In genomic region chr17:75875940-75876189, GRCh38 we compare ENCODE assay signal across 9 cellular contexts. TPM values are rescaled to one million over a fixed set of nuclear protein-coding genes. Genes with fewer than 3 reads are reported as not detected.
DNase-seq lines count a peak whose midpoint lies in the region; ATAC-seq and TF ChIP-seq lines count a peak whose summit lies in the region.
"Had no signal": no experiment of that assay in that cellular context is flagged by ENCODE, and none has a peak within 500 bp of the region (broad histone marks: within the 10 kb centered on the region; RNA-seq: fewer than 3 reads in every experiment).

No MANE protein-coding gene starts in this region.

- H3K27ac ChIP-seq in ACC112 (ENCODE audit: low read depth, low read length) = peak overlapping the region; percentile 91
- H3K27ac ChIP-seq in Karpas-422 (ENCODE audit: low read length) = peak overlapping the region; percentile 82
- peak overlapping the region; percentile 70 for H3K27ac ChIP-seq in naive thymus-derived CD4-positive, alpha-beta T cell (ENCODE audit: low read depth, low read length)

- intact Hi-C loops in MCF 10A (cut with micrococcal nuclease) = loop anchor here (2.0 kb wide), 1 partner anchor 97 kb away; a partner anchor contains a TSS
- intact Hi-C loops in naive thymus-derived CD4-positive, alpha-beta T cell (cut with micrococcal nuclease) = loop anchor here (1.0 to 2.0 kb wide), 7 partner anchors 12 to 103 kb away; partner anchors contain the start of genes MRPL38 (in 2 of the 2), ACOX1 (in 1 of the 2), FBF1 (in 1 of the 2) and TEN1 (in 1 of the 2)

- CTCF ChIA-PET in MCF 10A (lab: Yijun Ruan, JAX) = interaction anchor here (0.7 to 4.6 kb wide), 8 partner anchors 14 to 196 kb away, joined by 3 to 36 read pairs (median 6); partner anchors contain the start of genes TRIM65 and WBP2
- CTCF ChIA-PET in naive thymus-derived CD4-positive, alpha-beta T cell (lab: Charles Lee) = interaction anchor here (0.6 to 3.0 kb wide), 13 partner anchors 13 to 1084 kb away, joined by 3 to 25 read pairs (median 5); partner anchors contain the start of genes MRPL38, TRIM65, UNC13D and WBP2

- peaks cover 28% of the 10 kb centered on the region for H3K36me3 Mint-ChIP-seq in MCF 10A (ENCODE audit: insufficient read depth, unreplicated experiment)
- H3K36me3 Mint-ChIP-seq in naive thymus-derived CD4-positive, alpha-beta T cell = peaks cover 0 to 2% (median 0%) of the 10 kb centered on the region in 5 donors

- no peaks in the 10 kb centered on the region for H3K9me3 Mint-ChIP-seq in MCF 10A (ENCODE audit: unreplicated experiment)
- H3K9me3 Mint-ChIP-seq in naive thymus-derived CD4-positive, alpha-beta T cell = no peaks in the 10 kb centered on the region

- H3K27me3 ChIP-seq in ACC112 (ENCODE audit: insufficient read depth, low read length) = no peaks in the 10 kb centered on the region
- H3K27me3 ChIP-seq in Karpas-422 (ENCODE audit: low read length) = no peaks in the 10 kb centered on the region
- H3K27me3 ChIP-seq in naive thymus-derived CD4-positive, alpha-beta T cell (ENCODE audit: control insufficient read depth in 2 of 2, insufficient read depth in 2 of 2, low read length in 2 of 2) = no peaks in the 10 kb centered on the region

- H4K20me1 ChIP-seq in Karpas-422 (ENCODE audit: insufficient read depth, low read depth, low read length) = no peaks in the 10 kb centered on the region

- TF ChIP-seq CTCF in MCF 10A (IDR thresholded peaks at IDR 0.05; ENCODE audit: unreplicated experiment) = no peak

- DNase-seq in Karpas-422 (no peak), MCF 10A (ENCODE audit: unreplicated experiment) (peak; percentile 92), UCSD-AML1 (lab: John Stamatoyannopoulos, UW; ENCODE audit: unreplicated experiment) (no peak), OCI-M2 (lab: John Stamatoyannopoulos, UW; ENCODE audit: unreplicated experiment) (no peak)
- no peak for DNase-seq in naive thymus-derived CD4-positive, alpha-beta T cell

- peak overlapping the region; percentile 86 for H3K4me3 Mint-ChIP-seq in MCF 10A (ENCODE audit: unreplicated experiment)
- H3K4me3 Mint-ChIP-seq in naive thymus-derived CD4-positive, alpha-beta T cell = peak overlapping the region; percentile 83 to 99 (median 90)

- ATAC-seq in naive thymus-derived CD4-positive, alpha-beta T cell = no peak
- ATAC-seq in GM19324 (IDR thresholded peaks at IDR 0.05; ENCODE audit: low FRiP score, unreplicated experiment) (no peak), HG02938 (IDR thresholded peaks at IDR 0.05; ENCODE audit: unreplicated experiment) (no peak)

- H3K9ac ChIP-seq in Karpas-422 (ENCODE audit: low read length) = peak overlapping the region; percentile 87

- POLR2A ChIA-PET in MCF 10A (lab: Yijun Ruan, JAX) = interaction anchor here (0.6 to 6.7 kb wide), 12 partner anchors 8 to 598 kb away, joined by 3 to 164 read pairs (median 12); partner anchors contain the start of genes GALK1, MRPL38, TRIM65 and UNK
- POLR2A ChIA-PET in naive thymus-derived CD4-positive, alpha-beta T cell (lab: Charles Lee) = interaction anchor here (0.8 to 20.0 kb wide), 19 partner anchors 9 to 614 kb away, joined by 3 to 354 read pairs (median 5); partner anchors contain the start of genes MRPL38, TRIM65, UNC13D and UNK

- peaks cover 35% of the 10 kb centered on the region for H3K4me1 ChIP-seq in ACC112 (ENCODE audit: control insufficient read depth, insufficient read depth, low read length, unreplicated experiment)
- peaks cover 31% of the 10 kb centered on the region for H3K4me1 ChIP-seq in Karpas-422 (ENCODE audit: low read length)
- peaks cover 30 to 36% of the 10 kb centered on the region in 2 donors for H3K4me1 ChIP-seq in naive thymus-derived CD4-positive, alpha-beta T cell (ENCODE audit: control insufficient read depth in 2 of 2, insufficient read depth in 2 of 2, low read length in 2 of 2)

- peak overlapping the region; percentile 85 for H3K4me3 ChIP-seq in ACC112 (ENCODE audit: low read depth, low read length)
- peak overlapping the region; percentile 84 for H3K4me3 ChIP-seq in Karpas-422 (ENCODE audit: low read length)
- peak overlapping the region; percentile 74 for H3K4me3 ChIP-seq in naive thymus-derived CD4-positive, alpha-beta T cell (ENCODE audit: low read length)

- no TSS peak for BruUV-seq in MCF 10A (replicated peaks; lab: Mats Ljungman, UMichigan)

- H3K36me3 ChIP-seq in ACC112 (ENCODE audit: insufficient read depth, low read length) (no peaks in the 10 kb centered on the region), Karpas-422 (ENCODE audit: insufficient read depth, low read length) (no peaks in the 10 kb centered on the region)
- no peaks in the 10 kb centered on the region for H3K36me3 ChIP-seq in naive thymus-derived CD4-positive, alpha-beta T cell (ENCODE audit: control insufficient read depth in 2 of 3, insufficient read depth in 3 of 3, low read length in 3 of 3)

- no peaks in the 10 kb centered on the region for H3K9me2 ChIP-seq in Karpas-422 (replicated peaks; ENCODE audit: insufficient read depth, low read length)

- no peaks in the 10 kb centered on the region for H3K27me3 Mint-ChIP-seq in MCF 10A (ENCODE audit: insufficient read depth, unreplicated experiment)
- H3K27me3 Mint-ChIP-seq in naive thymus-derived CD4-positive, alpha-beta T cell = peaks cover 0 to 20% (median 0%) of the 10 kb centered on the region in 5 donors

- H3K79me2 ChIP-seq in ACC112 (ENCODE audit: control insufficient read depth, insufficient read depth, low read length, unreplicated experiment) (no peaks in the 10 kb centered on the region), Karpas-422 (ENCODE audit: low read length) (no peaks in the 10 kb centered on the region)

- peak overlapping the region; percentile 96 for H3K4me2 ChIP-seq in Karpas-422 (ENCODE audit: low read depth, low read length, poor library complexity, severe bottlenecking)

- peak overlapping the region; percentile 89 for H3K27ac Mint-ChIP-seq in MCF 10A (ENCODE audit: low read depth, unreplicated experiment)
- H3K27ac Mint-ChIP-seq in naive thymus-derived CD4-positive, alpha-beta T cell = peak overlapping the region; percentile 88 to 97 (median 91)

- H3K4me1 Mint-ChIP-seq in MCF 10A (ENCODE audit: insufficient read depth, unreplicated experiment) = peaks cover 14% of the 10 kb centered on the region
- peaks cover 25 to 52% (median 45%) of the 10 kb centered on the region in 7 donors for H3K4me1 Mint-ChIP-seq in naive thymus-derived CD4-positive, alpha-beta T cell

- H2AFZ ChIP-seq in ACC112 (ENCODE audit: low read length, unreplicated experiment) (no peak overlapping the region), Karpas-422 (ENCODE audit: low read length) (peak overlapping the region; percentile 98)

- no peaks in the 10 kb centered on the region for H3K9me3 ChIP-seq in Karpas-422 (ENCODE audit: low read length)
- no peaks in the 10 kb centered on the region for H3K9me3 ChIP-seq in naive thymus-derived CD4-positive, alpha-beta T cell (ENCODE audit: control insufficient read depth in 2 of 3, low read length in 3 of 3)

RNA-seq across cellular contexts. Expression of gene TRIM47, which starts 2.5 kb away (rescaled TPM):
- 7.9 and 16.4 TPM in 2 replicates for total RNA-seq in Karpas-422 (2014; rRNA removed; shearing (Covaris generic); ENCODE audit: low replicate concordance)
- 23.6 and 25.7 TPM in 2 replicates for total RNA-seq in MCF 10A (2022)
- 10 to 100 TPM in 1 of 5 experiments, 1 to 10 TPM in 4; 2.5 to 25.6 (median 8.7) TPM for total RNA-seq in naive thymus-derived CD4-positive, alpha-beta T cell
- polyA plus RNA-seq in naive thymus-derived CD4-positive, alpha-beta T cell = 1 to 10 TPM; 6.3 to 7.7 TPM

RNA-seq across cellular contexts. Expression of gene WBP2, which starts 20.7 kb away (rescaled TPM):
- 27.9 and 42.7 TPM in 2 replicates for total RNA-seq in Karpas-422 (2014; rRNA removed; shearing (Covaris generic); ENCODE audit: low replicate concordance)
- total RNA-seq in MCF 10A (2022) = 55.7 and 97.9 TPM in 2 replicates
- 100 to 1,000 TPM in 3 of 5 experiments, 10 to 100 TPM in 2; 87.7 to 159 (median 112) TPM for total RNA-seq in naive thymus-derived CD4-positive, alpha-beta T cell
- 10 to 100 TPM; 84.8 to 99.4 TPM for polyA plus RNA-seq in naive thymus-derived CD4-positive, alpha-beta T cell

RNA-seq across cellular contexts. Expression of gene TRIM65, which starts 20.9 kb away (rescaled TPM):
- total RNA-seq in Karpas-422 (2014; rRNA removed; shearing (Covaris generic); ENCODE audit: low replicate concordance) = 18.4 and 39.5 TPM in 2 replicates
- 15.9 and 17.4 TPM in 2 replicates for total RNA-seq in MCF 10A (2022)
- 10 to 100 TPM; 20.9 to 37.7 (median 29.6) TPM for total RNA-seq in naive thymus-derived CD4-positive, alpha-beta T cell
- polyA plus RNA-seq in naive thymus-derived CD4-positive, alpha-beta T cell = 10 to 100 TPM; 14.9 to 29.6 TPM

RNA-seq across cellular contexts. Expression of gene MRPL38, which starts 28.8 kb away (rescaled TPM):
- 33.5 and 42.7 TPM in 2 replicates for total RNA-seq in Karpas-422 (2014; rRNA removed; shearing (Covaris generic); ENCODE audit: low replicate concordance)
- total RNA-seq in MCF 10A (2022) = 97.9 and 111 TPM in 2 replicates
- total RNA-seq in naive thymus-derived CD4-positive, alpha-beta T cell = 100 to 1,000 TPM in 4 of 5 experiments, 10 to 100 TPM in 1; 81.0 to 154 (median 128) TPM
- 10 to 100 TPM; 64.6 to 72.2 TPM for polyA plus RNA-seq in naive thymus-derived CD4-positive, alpha-beta T cell

RNA-seq across cellular contexts. Expression of gene UNC13D, which starts 31.7 kb away (rescaled TPM):
- total RNA-seq in Karpas-422 (2014; rRNA removed; shearing (Covaris generic); ENCODE audit: low replicate concordance) = 30.9 and 52.5 TPM in 2 replicates
- total RNA-seq in MCF 10A (2022) = 3.5 and 7.6 TPM in 2 replicates
- 100 to 1,000 TPM; 145 to 201 (median 152) TPM for total RNA-seq in naive thymus-derived CD4-positive, alpha-beta T cell
- polyA plus RNA-seq in naive thymus-derived CD4-positive, alpha-beta T cell = 10 to 100 TPM; 44.5 to 83.3 TPM
- total RNA-seq: RPMI7951 had no signal
